Comparison of ENCODE assay signal across 16 cellular contexts in the genomic region with DNA sequence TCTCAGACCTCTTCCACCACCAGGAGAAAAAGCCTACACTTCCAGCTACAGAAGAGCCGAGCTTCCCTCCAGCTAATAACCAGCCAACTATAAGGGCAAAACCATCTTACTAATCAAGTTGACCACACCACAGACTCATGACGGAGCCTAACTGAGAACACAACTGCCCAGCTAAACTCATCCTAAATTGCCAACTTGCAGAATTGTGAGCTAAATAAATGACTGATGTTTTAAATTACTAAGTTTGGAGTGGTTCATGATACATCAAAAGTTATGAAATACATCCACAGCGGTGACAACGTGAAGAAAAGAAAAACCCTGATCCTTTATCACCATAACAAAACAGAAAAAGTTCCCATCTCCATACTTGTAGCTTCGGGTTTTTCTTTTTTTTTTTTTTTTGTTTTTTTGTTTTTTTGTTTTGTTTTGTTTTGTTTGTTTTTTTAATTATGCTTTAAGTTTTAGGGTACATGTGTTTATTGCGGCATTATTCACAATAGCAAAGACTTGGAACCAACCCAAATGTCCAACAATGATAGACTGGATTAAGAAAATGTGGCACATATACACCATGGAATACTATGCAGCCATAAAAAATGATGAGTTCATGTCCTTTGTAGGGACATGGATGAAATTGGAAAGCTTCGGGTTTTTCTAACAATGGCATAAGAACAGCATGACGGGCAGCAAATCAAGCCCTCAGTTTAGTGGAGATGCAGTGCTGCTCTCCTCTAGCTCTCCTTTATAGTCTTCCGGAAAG.
DNase-seq lines count a peak whose midpoint lies in the region; ATAC-seq, FAIRE-seq and TF ChIP-seq lines count a peak whose summit lies in the region.
"Had no signal": no experiment of that assay in that cellular context is flagged by ENCODE, and none has a peak within 500 bp of the region (broad histone marks: within the 10 kb centered on the region; RNA-seq: fewer than 3 reads in every experiment).

No MANE protein-coding gene starts in this region.

- H3K79me2 ChIP-seq in HepG2 (ENCODE audit: insufficient read depth, low read length) (no peaks in the 10 kb centered on the region), Karpas-422 (ENCODE audit: low read length) (no peaks in the 10 kb centered on the region)

- ATAC-seq in HepG2 (no peak), right lobe of liver (no peak)
- no peak for ATAC-seq in naive thymus-derived CD8-positive, alpha-beta T cell
- ATAC-seq: CD8-positive, alpha-beta T cell had no signal

- no peaks in the 10 kb centered on the region for H3K9me2 ChIP-seq in Karpas-422 (replicated peaks; ENCODE audit: insufficient read depth, low read length)

- no peaks in the 10 kb centered on the region for H3K9me3 ChIP-seq in HepG2 (ENCODE audit: low read length)
- H3K9me3 ChIP-seq in right lobe of liver, result no peaks in the 10 kb centered on the region
- no peaks in the 10 kb centered on the region for H3K9me3 ChIP-seq in Karpas-422 (ENCODE audit: low read length)

- H3K27me3 ChIP-seq in HepG2 (ENCODE audit: control insufficient read depth in 1 of 2, insufficient read depth in 2 of 2, low read length in 2 of 2) (no peaks in the 10 kb centered on the region), right lobe of liver (no peaks in the 10 kb centered on the region), Karpas-422 (ENCODE audit: low read length) (no peaks in the 10 kb centered on the region)
- H3K27me3 ChIP-seq: BLaER1 treated with 17β-estradiol and CSF1 and Interleukin-3, amounts not matched to agents 10 nM and 100 nM had no signal

- H2AFZ ChIP-seq in HepG2 (ENCODE audit: low read length) (no peak overlapping the region), Karpas-422 (ENCODE audit: low read length) (no peak overlapping the region)

- peaks cover 0 to 6% (median 0%) of the 10 kb centered on the region in 9 donors for H3K9me3 Mint-ChIP-seq in naive thymus-derived CD8-positive, alpha-beta T cell
- H3K9me3 Mint-ChIP-seq: HFFc6 had no signal

- POLR2A ChIA-PET in HepG2 (lab: Yijun Ruan, JAX), result no interaction called here
- POLR2A ChIA-PET in naive thymus-derived CD8-positive, alpha-beta T cell (lab: Charles Lee), result no interaction called here

- DNase-seq in HepG2 (ENCODE audit: low spot score) (no peak), right lobe of liver (no peak), Karpas-422 (peak; percentile 4), NCI-H1436 treated with DMSO at 0.1 percent for 48 hours (lab: John Stamatoyannopoulos, UW) (no peak)
- DNase-seq in activated naive CD4-positive, alpha-beta T cell treated with Interleukin-2 at 50 U/mL for 16 hours, result no peak
- no peak for DNase-seq in naive thymus-derived CD8-positive, alpha-beta T cell
- DNase-seq: 8988T; Calu3; CD8-positive, alpha-beta T cell; DMS79 treated with DMSO at 0.1 percent for 48 hours; GF-D8; HCEC 1CT; HFFc6 had no signal

- H3K36me3 ChIP-seq in HepG2 (replicated peaks in 1 of 2; ENCODE audit: control insufficient read depth in 1 of 2, insufficient read depth in 2 of 2, low read length in 2 of 2) (no peaks in the 10 kb centered on the region), right lobe of liver (no peaks in the 10 kb centered on the region), Karpas-422 (ENCODE audit: insufficient read depth, low read length) (no peaks in the 10 kb centered on the region)
- H3K36me3 ChIP-seq: BLaER1 treated with 17β-estradiol and CSF1 and Interleukin-3, amounts not matched to agents 10 nM and 100 nM had no signal

- 79% methylated on average over 9 of the region's 9 CpGs for WGBS in HepG2 (ENCODE audit: low lambda C conversion rate)
- WGBS in right lobe of liver (ENCODE audit: insufficient coverage, low coverage, low lambda C conversion rate, missing lambda C conversion rate), result 89% methylated on average over 8 of the region's 9 CpGs

- peaks cover 14 to 32% (median 22%) of the 10 kb centered on the region in 3 donors for H3K36me3 Mint-ChIP-seq in naive thymus-derived CD8-positive, alpha-beta T cell

- CTCF ChIA-PET in HepG2 (lab: Yijun Ruan, JAX; ENCODE audit: low intra/inter-chr PET ratio, low total read pairs), result no interaction called here

- intact Hi-C loops in HepG2 (cut with micrococcal nuclease; ENCODE audit: unreplicated experiment), result no loop called here
- intact Hi-C loops in right lobe of liver (cut with DNase I), result no loop called here

- H3K4me2 ChIP-seq in HepG2 (ENCODE audit: low read depth, low read length) (no peak overlapping the region), Karpas-422 (ENCODE audit: low read depth, low read length, poor library complexity, severe bottlenecking) (no peak overlapping the region)
- H3K4me2 ChIP-seq: BLaER1 treated with 17β-estradiol and CSF1 and Interleukin-3, amounts not matched to agents 10 nM and 100 nM had no signal

- TF ChIP-seq EP300 in HepG2 (IDR thresholded peaks at IDR 0.05; ENCODE audit: low read depth in 2 of 2, low read length in 2 of 2) (no peak), HepG2 (CRISPR knock-in tag; IDR thresholded peaks at IDR 0.05; ENCODE audit: borderline replicate concordance) (no peak)

- TF ChIP-seq POLR2A in HepG2 (IDR thresholded peaks at IDR 0.05; ENCODE audit: insufficient read depth in 1 of 2, low read depth in 2 of 2, low read length in 2 of 2) (no peak), right lobe of liver (IDR thresholded peaks at IDR 0.05) (no peak)

- H3K9ac ChIP-seq in HepG2 (ENCODE audit: insufficient read depth, low read depth, low read length), result no peak overlapping the region
- H3K9ac ChIP-seq in Karpas-422 (ENCODE audit: low read length), result no peak overlapping the region
- H3K9ac ChIP-seq: BLaER1 treated with 17β-estradiol and CSF1 and Interleukin-3, amounts not matched to agents 10 nM and 100 nM had no signal

- H4K20me1 ChIP-seq in HepG2 (ENCODE audit: insufficient read depth, low read length), result no peaks in the 10 kb centered on the region
- H4K20me1 ChIP-seq in Karpas-422 (ENCODE audit: insufficient read depth, low read depth, low read length), result no peaks in the 10 kb centered on the region
- H4K20me1 ChIP-seq: BLaER1 treated with 17β-estradiol and CSF1 and Interleukin-3, amounts not matched to agents 10 nM and 100 nM had no signal

- H3K27me3 Mint-ChIP-seq in naive thymus-derived CD8-positive, alpha-beta T cell, result no peaks in the 10 kb centered on the region
- H3K27me3 Mint-ChIP-seq: B cell had no signal

- TF ChIP-seq CTCF in HepG2 (CRISPR knock-in tag; IDR thresholded peaks at IDR 0.05) (no peak), right lobe of liver (IDR thresholded peaks at IDR 0.05) (no peak)

- H3K27ac Mint-ChIP-seq in naive thymus-derived CD8-positive, alpha-beta T cell, result no peak overlapping the region
- H3K27ac Mint-ChIP-seq: B cell; CD8-positive, alpha-beta T cell; HFFc6 had no signal

- no peaks in the 10 kb centered on the region for H3K4me1 ChIP-seq in HepG2 (ENCODE audit: insufficient read depth, low read length)
- no peaks in the 10 kb centered on the region for H3K4me1 ChIP-seq in right lobe of liver
- no peaks in the 10 kb centered on the region for H3K4me1 ChIP-seq in Karpas-422 (ENCODE audit: low read length)
- H3K4me1 ChIP-seq: BLaER1 treated with 17β-estradiol and CSF1 and Interleukin-3, amounts not matched to agents 10 nM and 100 nM had no signal

- no peaks in the 10 kb centered on the region for H3K4me1 Mint-ChIP-seq in naive thymus-derived CD8-positive, alpha-beta T cell
- H3K4me1 Mint-ChIP-seq: B cell had no signal

- no TSS peak for BruUV-seq in HepG2 (replicated peaks; lab: Mats Ljungman, UMichigan)

- no peak for TF ChIP-seq RAD21 in HepG2 (CRISPR knock-in tag; IDR thresholded peaks at IDR 0.05)

- in situ Hi-C loops in HepG2 (cut with HindIII; ENCODE audit: extremely low pct_ligation_motif_present, low pct_unique_long_range_greater_than_20kb), result no loop called here

- no peak overlapping the region for H3K27ac ChIP-seq in HepG2 (ENCODE audit: extremely low read length, insufficient read depth, low read length)
- no peak overlapping the region for H3K27ac ChIP-seq in right lobe of liver
- no peak overlapping the region for H3K27ac ChIP-seq in Karpas-422 (ENCODE audit: low read length)
- H3K27ac ChIP-seq: BLaER1 treated with 17β-estradiol and CSF1 and Interleukin-3, amounts not matched to agents 10 nM and 100 nM had no signal

- H3K4me3 Mint-ChIP-seq in naive thymus-derived CD8-positive, alpha-beta T cell, result no peak overlapping the region
- H3K4me3 Mint-ChIP-seq: B cell; CD8-positive, alpha-beta T cell; HFFc6 had no signal

- no peak for FAIRE-seq in HepG2 (lab: Jason Lieb, UNC)
- FAIRE-seq in islet of Langerhans (lab: Jason Lieb, UNC), result peak; percentile 13

- H3K4me3 ChIP-seq in HepG2 (replicated peaks in 1 of 3; ENCODE audit: insufficient read depth in 1 of 3, low read depth in 2 of 3, low read length in 3 of 3) (no peak overlapping the region), right lobe of liver (no peak overlapping the region), Karpas-422 (ENCODE audit: low read length) (no peak overlapping the region)
- H3K4me3 ChIP-seq: BLaER1 treated with 17β-estradiol and CSF1 and Interleukin-3, amounts not matched to agents 10 nM and 100 nM had no signal

TF ChIP-seq in HepG2, 621 proteins besides CTCF, POLR2A, EP300 and RAD21:
- peak; percentile 49 to 59 for TF ChIP-seq MAFK (conservative IDR thresholded peaks at IDR 0.05 in 1 of 2, IDR thresholded peaks at IDR 0.05 in 1 of 2; ENCODE audit: low read length in 2 of 2)
- peak; percentile 55 for TF ChIP-seq MAFF (IDR thresholded peaks at IDR 0.05; ENCODE audit: low read depth, low read length)
- no peak for TF ChIP-seq ZBTB1 (CRISPR knock-in tag; IDR thresholded peaks at IDR 0.05; ENCODE audit: borderline replicate concordance)
TF ChIP-seq in HepG2: peak in this region for 2.
